ENCODE assay signal across 15 cellular contexts in the genomic region with DNA sequence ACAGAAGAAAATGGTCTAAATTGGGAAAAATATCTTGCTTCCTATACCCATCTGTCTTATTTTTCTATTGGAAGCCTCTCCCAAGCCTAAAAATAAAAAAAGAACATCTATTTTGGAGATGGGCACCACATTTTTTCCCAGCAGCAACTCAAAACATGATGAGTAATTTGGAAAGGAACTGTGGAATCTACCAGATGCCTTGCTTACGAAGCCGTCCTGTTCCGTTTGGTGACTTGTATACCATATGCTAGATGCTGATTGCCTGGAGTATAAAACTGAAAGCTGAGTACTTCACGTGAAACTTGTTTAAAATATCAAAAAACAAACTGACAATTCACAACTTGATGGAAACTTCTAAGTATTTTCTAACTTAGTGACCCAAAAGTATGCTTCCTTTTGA.
A peak's percentile ranks its signal among the peaks of the same experiment; 100 is the strongest.
DNase-seq lines count a peak whose midpoint lies in the region; TF ChIP-seq lines count a peak whose summit lies in the region.
"Had no signal": no experiment of that assay in that cellular context is flagged by ENCODE, and none has a peak within 500 bp of the region (broad histone marks: within the 10 kb centered on the region; RNA-seq: fewer than 3 reads in every experiment).

No MANE protein-coding gene starts in this region.

- no peak overlapping the region for H3K56ac ChIP-seq in mesendoderm (ENCODE audit: low read length)

- no peak overlapping the region for H3K9ac ChIP-seq in mesendoderm (ENCODE audit: low read length)

- H3K18ac ChIP-seq in mesendoderm (ENCODE audit: low read length) = no peak overlapping the region

- WGBS in mesendoderm (ENCODE audit: extremely low coverage, insufficient coverage, low lambda C conversion rate) = no CpG with 5 or more reads among the region's 4 CpGs

- no peaks in the 10 kb centered on the region for H3K79me2 ChIP-seq in mesendoderm (ENCODE audit: control insufficient read depth, insufficient read depth, low read length)

- TF ChIP-seq CTCF in fibroblast of mammary gland (conservative IDR thresholded peaks at IDR 0.05; ENCODE audit: control insufficient read depth, insufficient read depth, low read depth, low read length) (no peak), tibial artery (IDR thresholded peaks at IDR 0.05) (no peak)

- H3K9me3 ChIP-seq in tibial artery = peaks cover 0 to 7% (median 0%) of the 10 kb centered on the region in 3 donors

- no peaks in the 10 kb centered on the region for H3K79me1 ChIP-seq in mesendoderm (ENCODE audit: low read length)

- H2BK5ac ChIP-seq in mesendoderm (ENCODE audit: low read length) = no peak overlapping the region

- intact Hi-C loops in tibial artery (cut with DNase I; ENCODE audit: low total_unique reads) = no loop called here

- DNase-seq in NCI-H524 (lab: John Stamatoyannopoulos, UW) (peak; percentile 22 to 58), NCI-H524 treated with DMSO at 0.1 percent for 48 hours (lab: John Stamatoyannopoulos, UW) (no peak), NCI-H446 treated with DMSO at 0.1 percent for 48 hours (lab: John Stamatoyannopoulos, UW) (peak; percentile 97), fibroblast of mammary gland (ENCODE audit: low read depth) (peak; percentile 28), tibial artery (no peak), mesendoderm (no peak), activated T-cell treated with anti-CD3 and anti-CD28 coated beads for 4 hours (no peak), iPS-NIHi7 (ENCODE audit: extremely low spot score) (no peak)
- DNase-seq: 8988T; activated naive CD8-positive, alpha-beta T cell treated with anti-CD3 and anti-CD28 coated beads, Interleukin-2, amount 50 U/mL, for 24 hours; activated T-cell treated with anti-CD3 and anti-CD28 coated beads, Interleukin-2, amount 50 U/mL, for 72 hours; NCI-H2081 treated with DMSO at 0.1 percent for 48 hours; OCI-M1 had no signal

- no peaks in the 10 kb centered on the region for H3K36me3 ChIP-seq in tibial artery
- H3K36me3 ChIP-seq in mesendoderm (ENCODE audit: control insufficient read depth, insufficient read depth, low read length) = no peaks in the 10 kb centered on the region

- no peak overlapping the region for H3K4me2 ChIP-seq in mesendoderm (ENCODE audit: low read length)

- no peak overlapping the region for H4K5ac ChIP-seq in mesendoderm (ENCODE audit: low read length)

- H3K27me3 ChIP-seq in tibial artery (no peaks in the 10 kb centered on the region), mesendoderm (ENCODE audit: insufficient read depth, low read length, poor library complexity) (no peaks in the 10 kb centered on the region)

- no peak overlapping the region for H2BK15ac ChIP-seq in mesendoderm (replicated peaks; ENCODE audit: low read depth)

- H3K4me3 ChIP-seq in fibroblast of mammary gland (ENCODE audit: control insufficient read depth, low read depth, low read length) (no peak overlapping the region), tibial artery (peak overlapping the region; percentile 29 to 34), mesendoderm (ENCODE audit: low read length) (no peak overlapping the region)
- H3K4me3 ChIP-seq: SK-N-MC had no signal

- peak overlapping the region; percentile 73 to 74 for H3K27ac ChIP-seq in tibial artery
- H3K27ac ChIP-seq in mesendoderm (ENCODE audit: low read depth, low read length) = no peak overlapping the region
- H3K27ac ChIP-seq: epithelial cell of prostate, SK-N-MC had no signal

- no peak overlapping the region for H4K8ac ChIP-seq in mesendoderm (ENCODE audit: low read depth, low read length)

- H3K4me1 ChIP-seq in tibial artery (peaks cover 0 to 15% (median 5%) of the 10 kb centered on the region in 4 donors), mesendoderm (ENCODE audit: control insufficient read depth, low read depth, low read length) (no peaks in the 10 kb centered on the region)

- H2BK120ac ChIP-seq in mesendoderm (ENCODE audit: low read depth, low read length) = no peak overlapping the region

- H2AK5ac ChIP-seq in mesendoderm (ENCODE audit: low read length) = no peak overlapping the region

- no peak overlapping the region for H3K4ac ChIP-seq in mesendoderm (ENCODE audit: low read depth, low read length)

- H3K23ac ChIP-seq in mesendoderm (ENCODE audit: low read length) = no peak overlapping the region

Comparison
In these comparisons a context has a peak if more than half of its experiments do, and no peak if none do; other contexts are left out.
1. DNase-seq: peak in NCI-H524 (2 of 2), NCI-H446 treated with DMSO at 0.1 percent for 48 hours (single experiment) and fibroblast of mammary gland (single experiment); none in NCI-H524 treated with DMSO at 0.1 percent for 48 hours (single experiment), tibial artery (0 of 2), mesendoderm (single experiment), activated T-cell treated with anti-CD3 and anti-CD28 coated beads for 4 hours (single experiment) and iPS-NIHi7 (single experiment).
2. H3K4me3 ChIP-seq: peak in tibial artery (2 of 2); none in fibroblast of mammary gland (single experiment) and mesendoderm (single experiment).